Comparison of ENCODE assay signal across 1 cellular context in genomic region chr11:117095301-117096139, GRCh38.
TF ChIP-seq lines count a peak whose summit lies in the region.

No MANE protein-coding gene starts in this region.

TF ChIP-seq in K562, 482 proteins besides CTCF, POLR2A, EP300 and RAD21 (continued from another document and continues in another):
- TF ChIP-seq, protein P1, sequence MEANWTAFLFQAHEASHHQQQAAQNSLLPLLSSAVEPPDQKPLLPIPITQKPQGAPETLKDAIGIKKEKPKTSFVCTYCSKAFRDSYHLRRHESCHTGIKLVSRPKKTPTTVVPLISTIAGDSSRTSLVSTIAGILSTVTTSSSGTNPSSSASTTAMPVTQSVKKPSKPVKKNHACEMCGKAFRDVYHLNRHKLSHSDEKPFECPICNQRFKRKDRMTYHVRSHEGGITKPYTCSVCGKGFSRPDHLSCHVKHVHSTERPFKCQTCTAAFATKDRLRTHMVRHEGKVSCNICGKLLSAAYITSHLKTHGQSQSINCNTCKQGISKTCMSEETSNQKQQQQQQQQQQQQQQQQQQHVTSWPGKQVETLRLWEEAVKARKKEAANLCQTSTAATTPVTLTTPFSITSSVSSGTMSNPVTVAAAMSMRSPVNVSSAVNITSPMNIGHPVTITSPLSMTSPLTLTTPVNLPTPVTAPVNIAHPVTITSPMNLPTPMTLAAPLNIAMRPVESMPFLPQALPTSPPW (CRISPR knock-in tag; IDR thresholded peaks at IDR 0.05), result peak; percentile 21
- TF ChIP-seq KLF16 (IDR thresholded peaks at IDR 0.05) (peak; percentile 51; the same call in 1 of the 2 replicates), NEUROD1 (IDR thresholded peaks at IDR 0.05; ENCODE audit: borderline replicate concordance, low read depth, low read length, partially characterized antibody) (no peak), TBL1XR1 (IDR thresholded peaks at IDR 0.05; ENCODE audit: low read length in 2 of 2) (peak in 1 of 2 experiments; percentile 30; a peak in 1 of 4 replicates), SMAD2 (IDR thresholded peaks at IDR 0.05; ENCODE audit: low read depth, low read length) (no peak), KDM2B (CRISPR knock-in tag; IDR thresholded peaks at IDR 0.05) (no peak), TARDBP (IDR thresholded peaks at IDR 0.05) (no peak), ATF7 (IDR thresholded peaks at IDR 0.05) (no peak), ZNF165 (CRISPR knock-in tag; IDR thresholded peaks at IDR 0.05; ENCODE audit: borderline replicate concordance) (no peak), RBM25 (IDR thresholded peaks at IDR 0.05; ENCODE audit: low read depth, low read length, severe bottlenecking) (no peak), XRCC5 (IDR thresholded peaks at IDR 0.05; ENCODE audit: low read depth, low read length) (no peak), RCOR1 (IDR thresholded peaks at IDR 0.05; ENCODE audit: borderline replicate concordance in 1 of 2, low read depth in 2 of 2, low read length in 2 of 2) (peak in 1 of 2 experiments; percentile 84; a peak in 2 of 4 replicates), SRF (CRISPR knock-in tag; IDR thresholded peaks at IDR 0.05) (no peak), CC2D1A (IDR thresholded peaks at IDR 0.05) (peak; percentile 54; the same call in 1 of the 2 replicates), ELF4 (CRISPR knock-in tag; IDR thresholded peaks at IDR 0.05) (no peak), ZFP1 (CRISPR knock-in tag; IDR thresholded peaks at IDR 0.05) (no peak), ZZZ3 (IDR thresholded peaks at IDR 0.05) (no peak), ZNF143 (CRISPR knock-in tag; IDR thresholded peaks at IDR 0.05) (no peak), THRAP3 (IDR thresholded peaks at IDR 0.05; ENCODE audit: borderline replicate concordance) (no peak), MTF1 (CRISPR knock-in tag; IDR thresholded peaks at IDR 0.05; ENCODE audit: borderline replicate concordance) (no peak), KLF13 (tag; IDR thresholded peaks at IDR 0.05; ENCODE audit: borderline replicate concordance, low read depth) (no peak), BHLHE40 (IDR thresholded peaks at IDR 0.05; ENCODE audit: low read length) (no peak), EZH2 (IDR thresholded peaks at IDR 0.05; ENCODE audit: borderline replicate concordance, low read depth, low read length) (no peak), KDM5B (IDR thresholded peaks at IDR 0.05; ENCODE audit: insufficient replicate concordance, low read depth, low read length) (no peak), ETS2 (tag; IDR thresholded peaks at IDR 0.05; ENCODE audit: borderline replicate concordance, poor library complexity, severe bottlenecking) (no peak), ZNF239 (CRISPR knock-in tag; IDR thresholded peaks at IDR 0.05) (no peak), ZNF512 (tag; IDR thresholded peaks at IDR 0.05) (no peak), TCF7 (IDR thresholded peaks at IDR 0.05; ENCODE audit: borderline replicate concordance) (no peak), CBX1 (IDR thresholded peaks at IDR 0.05; ENCODE audit: low read depth) (no peak), MXI1 (IDR thresholded peaks at IDR 0.05; ENCODE audit: low read depth, low read length) (peak; percentile 35; the same call in 1 of the 2 replicates), SRSF1 (IDR thresholded peaks at IDR 0.05; ENCODE audit: low read depth, low read length) (no peak), CEBPB (tag; IDR thresholded peaks at IDR 0.05) (peak; percentile 97), ZNF12 (CRISPR knock-in tag; IDR thresholded peaks at IDR 0.05) (no peak), TRIM24 (IDR thresholded peaks at IDR 0.05) (peak in 1 of 2 experiments; percentile 28; a peak in 2 of 4 replicates), BRD9 (IDR thresholded peaks at IDR 0.05; ENCODE audit: low read depth, partially characterized antibody) (no peak), SRSF9 (IDR thresholded peaks at IDR 0.05; ENCODE audit: borderline replicate concordance, low read depth, low read length) (no peak), TEAD1 (CRISPR knock-in tag; IDR thresholded peaks at IDR 0.05) (peak in 1 of 2 experiments; percentile 70; a peak in 2 of 4 replicates), TFE3 (CRISPR knock-in tag; IDR thresholded peaks at IDR 0.05) (no peak), ARID3B (CRISPR knock-in tag; IDR thresholded peaks at IDR 0.05; ENCODE audit: borderline replicate concordance) (no peak)
- TF ChIP-seq, protein P2, sequence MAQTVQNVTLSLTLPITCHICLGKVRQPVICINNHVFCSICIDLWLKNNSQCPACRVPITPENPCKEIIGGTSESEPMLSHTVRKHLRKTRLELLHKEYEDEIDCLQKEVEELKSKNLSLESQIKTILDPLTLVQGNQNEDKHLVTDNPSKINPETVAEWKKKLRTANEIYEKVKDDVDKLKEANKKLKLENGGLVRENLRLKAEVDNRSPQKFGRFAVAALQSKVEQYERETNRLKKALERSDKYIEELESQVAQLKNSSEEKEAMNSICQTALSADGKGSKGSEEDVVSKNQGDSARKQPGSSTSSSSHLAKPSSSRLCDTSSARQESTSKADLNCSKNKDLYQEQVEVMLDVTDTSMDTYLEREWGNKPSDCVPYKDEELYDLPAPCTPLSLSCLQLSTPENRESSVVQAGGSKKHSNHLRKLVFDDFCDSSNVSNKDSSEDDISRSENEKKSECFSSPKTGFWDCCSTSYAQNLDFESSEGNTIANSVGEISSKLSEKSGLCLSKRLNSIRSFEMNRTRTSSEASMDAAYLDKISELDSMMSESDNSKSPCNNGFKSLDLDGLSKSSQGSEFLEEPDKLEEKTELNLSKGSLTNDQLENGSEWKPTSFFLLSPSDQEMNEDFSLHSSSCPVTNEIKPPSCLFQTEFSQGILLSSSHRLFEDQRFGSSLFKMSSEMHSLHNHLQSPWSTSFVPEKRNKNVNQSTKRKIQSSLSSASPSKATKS (CRISPR knock-in tag; IDR thresholded peaks at IDR 0.05), result no peak
- TF ChIP-seq, protein P3, sequence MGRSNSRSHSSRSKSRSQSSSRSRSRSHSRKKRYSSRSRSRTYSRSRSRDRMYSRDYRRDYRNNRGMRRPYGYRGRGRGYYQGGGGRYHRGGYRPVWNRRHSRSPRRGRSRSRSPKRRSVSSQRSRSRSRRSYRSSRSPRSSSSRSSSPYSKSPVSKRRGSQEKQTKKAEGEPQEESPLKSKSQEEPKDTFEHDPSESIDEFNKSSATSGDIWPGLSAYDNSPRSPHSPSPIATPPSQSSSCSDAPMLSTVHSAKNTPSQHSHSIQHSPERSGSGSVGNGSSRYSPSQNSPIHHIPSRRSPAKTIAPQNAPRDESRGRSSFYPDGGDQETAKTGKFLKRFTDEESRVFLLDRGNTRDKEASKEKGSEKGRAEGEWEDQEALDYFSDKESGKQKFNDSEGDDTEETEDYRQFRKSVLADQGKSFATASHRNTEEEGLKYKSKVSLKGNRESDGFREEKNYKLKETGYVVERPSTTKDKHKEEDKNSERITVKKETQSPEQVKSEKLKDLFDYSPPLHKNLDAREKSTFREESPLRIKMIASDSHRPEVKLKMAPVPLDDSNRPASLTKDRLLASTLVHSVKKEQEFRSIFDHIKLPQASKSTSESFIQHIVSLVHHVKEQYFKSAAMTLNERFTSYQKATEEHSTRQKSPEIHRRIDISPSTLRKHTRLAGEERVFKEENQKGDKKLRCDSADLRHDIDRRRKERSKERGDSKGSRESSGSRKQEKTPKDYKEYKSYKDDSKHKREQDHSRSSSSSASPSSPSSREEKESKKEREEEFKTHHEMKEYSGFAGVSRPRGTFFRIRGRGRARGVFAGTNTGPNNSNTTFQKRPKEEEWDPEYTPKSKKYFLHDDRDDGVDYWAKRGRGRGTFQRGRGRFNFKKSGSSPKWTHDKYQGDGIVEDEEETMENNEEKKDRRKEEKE (IDR thresholded peaks at IDR 0.05; ENCODE audit: borderline replicate concordance in 1 of 2, control insufficient read depth in 1 of 2, low read depth in 2 of 2, low read length in 1 of 2), result no peak
- TF ChIP-seq, protein P4, sequence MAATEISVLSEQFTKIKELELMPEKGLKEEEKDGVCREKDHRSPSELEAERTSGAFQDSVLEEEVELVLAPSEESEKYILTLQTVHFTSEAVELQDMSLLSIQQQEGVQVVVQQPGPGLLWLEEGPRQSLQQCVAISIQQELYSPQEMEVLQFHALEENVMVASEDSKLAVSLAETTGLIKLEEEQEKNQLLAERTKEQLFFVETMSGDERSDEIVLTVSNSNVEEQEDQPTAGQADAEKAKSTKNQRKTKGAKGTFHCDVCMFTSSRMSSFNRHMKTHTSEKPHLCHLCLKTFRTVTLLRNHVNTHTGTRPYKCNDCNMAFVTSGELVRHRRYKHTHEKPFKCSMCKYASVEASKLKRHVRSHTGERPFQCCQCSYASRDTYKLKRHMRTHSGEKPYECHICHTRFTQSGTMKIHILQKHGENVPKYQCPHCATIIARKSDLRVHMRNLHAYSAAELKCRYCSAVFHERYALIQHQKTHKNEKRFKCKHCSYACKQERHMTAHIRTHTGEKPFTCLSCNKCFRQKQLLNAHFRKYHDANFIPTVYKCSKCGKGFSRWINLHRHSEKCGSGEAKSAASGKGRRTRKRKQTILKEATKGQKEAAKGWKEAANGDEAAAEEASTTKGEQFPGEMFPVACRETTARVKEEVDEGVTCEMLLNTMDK (IDR thresholded peaks at IDR 0.05; ENCODE audit: borderline replicate concordance, insufficient read depth, low read depth, low read length, poor library complexity, severe bottlenecking), result no peak
- TF ChIP-seq, protein P5, sequence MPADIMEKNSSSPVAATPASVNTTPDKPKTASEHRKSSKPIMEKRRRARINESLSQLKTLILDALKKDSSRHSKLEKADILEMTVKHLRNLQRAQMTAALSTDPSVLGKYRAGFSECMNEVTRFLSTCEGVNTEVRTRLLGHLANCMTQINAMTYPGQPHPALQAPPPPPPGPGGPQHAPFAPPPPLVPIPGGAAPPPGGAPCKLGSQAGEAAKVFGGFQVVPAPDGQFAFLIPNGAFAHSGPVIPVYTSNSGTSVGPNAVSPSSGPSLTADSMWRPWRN (IDR thresholded peaks at IDR 0.05; ENCODE audit: low read depth), result no peak
- TF ChIP-seq, protein P6, sequence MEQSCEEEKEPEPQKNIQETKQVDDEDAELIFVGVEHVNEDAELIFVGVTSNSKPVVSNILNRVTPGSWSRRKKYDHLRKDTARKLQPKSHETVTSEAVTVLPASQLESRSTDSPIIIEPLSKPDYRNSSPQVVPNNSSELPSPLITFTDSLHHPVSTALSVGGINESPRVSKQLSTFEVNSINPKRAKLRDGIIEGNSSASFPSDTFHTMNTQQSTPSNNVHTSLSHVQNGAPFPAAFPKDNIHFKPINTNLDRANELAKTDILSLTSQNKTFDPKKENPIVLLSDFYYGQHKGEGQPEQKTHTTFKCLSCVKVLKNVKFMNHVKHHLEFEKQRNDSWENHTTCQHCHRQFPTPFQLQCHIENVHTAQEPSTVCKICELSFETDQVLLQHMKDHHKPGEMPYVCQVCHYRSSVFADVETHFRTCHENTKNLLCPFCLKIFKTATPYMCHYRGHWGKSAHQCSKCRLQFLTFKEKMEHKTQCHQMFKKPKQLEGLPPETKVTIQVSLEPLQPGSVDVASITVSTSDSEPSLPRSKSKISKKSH (CRISPR knock-in tag; IDR thresholded peaks at IDR 0.05), result no peak
- TF ChIP-seq, protein P7, sequence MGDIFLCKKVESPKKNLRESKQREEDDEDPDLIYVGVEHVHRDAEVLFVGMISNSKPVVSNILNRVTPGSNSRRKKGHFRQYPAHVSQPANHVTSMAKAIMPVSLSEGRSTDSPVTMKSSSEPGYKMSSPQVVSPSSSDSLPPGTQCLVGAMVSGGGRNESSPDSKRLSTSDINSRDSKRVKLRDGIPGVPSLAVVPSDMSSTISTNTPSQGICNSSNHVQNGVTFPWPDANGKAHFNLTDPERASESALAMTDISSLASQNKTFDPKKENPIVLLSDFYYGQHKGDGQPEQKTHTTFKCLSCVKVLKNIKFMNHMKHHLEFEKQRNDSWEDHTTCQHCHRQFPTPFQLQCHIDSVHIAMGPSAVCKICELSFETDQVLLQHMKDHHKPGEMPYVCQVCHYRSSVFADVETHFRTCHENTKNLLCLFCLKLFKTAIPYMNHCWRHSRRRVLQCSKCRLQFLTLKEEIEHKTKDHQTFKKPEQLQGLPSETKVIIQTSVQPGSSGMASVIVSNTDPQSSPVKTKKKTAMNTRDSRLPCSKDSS (IDR thresholded peaks at IDR 0.05; ENCODE audit: low read depth, partially characterized antibody), result no peak
- TF ChIP-seq, protein P8, sequence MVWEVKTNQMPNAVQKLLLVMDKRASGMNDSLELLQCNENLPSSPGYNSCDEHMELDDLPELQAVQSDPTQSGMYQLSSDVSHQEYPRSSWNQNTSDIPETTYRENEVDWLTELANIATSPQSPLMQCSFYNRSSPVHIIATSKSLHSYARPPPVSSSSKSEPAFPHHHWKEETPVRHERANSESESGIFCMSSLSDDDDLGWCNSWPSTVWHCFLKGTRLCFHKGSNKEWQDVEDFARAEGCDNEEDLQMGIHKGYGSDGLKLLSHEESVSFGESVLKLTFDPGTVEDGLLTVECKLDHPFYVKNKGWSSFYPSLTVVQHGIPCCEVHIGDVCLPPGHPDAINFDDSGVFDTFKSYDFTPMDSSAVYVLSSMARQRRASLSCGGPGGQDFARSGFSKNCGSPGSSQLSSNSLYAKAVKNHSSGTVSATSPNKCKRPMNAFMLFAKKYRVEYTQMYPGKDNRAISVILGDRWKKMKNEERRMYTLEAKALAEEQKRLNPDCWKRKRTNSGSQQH (CRISPR knock-in tag; IDR thresholded peaks at IDR 0.05), result no peak
